ENCODE assay signal across 1 cellular context in the genomic region with DNA sequence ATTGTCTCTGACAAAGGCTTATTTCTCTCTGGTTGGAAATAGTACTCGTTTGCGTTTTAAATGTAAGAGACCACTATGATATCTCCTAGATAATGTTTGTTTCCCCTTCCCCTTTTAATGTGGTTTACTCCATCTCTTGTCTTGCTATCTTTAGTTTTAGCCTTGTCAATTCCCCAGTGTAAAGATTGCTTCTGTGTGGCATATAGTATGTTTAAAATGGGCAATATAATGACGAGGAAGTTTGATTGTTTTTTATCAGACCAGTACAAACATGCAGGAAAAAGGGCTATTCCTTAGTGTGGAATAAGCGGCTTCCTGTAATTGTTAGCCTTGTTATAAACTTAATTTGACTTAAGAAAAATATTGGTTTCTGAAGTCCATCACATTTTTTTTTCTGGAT.
TF ChIP-seq lines count a peak whose summit lies in the region.

No MANE protein-coding gene starts in this region.

TF ChIP-seq in K562, 482 proteins besides CTCF, POLR2A, EP300 and RAD21 (continued from another document):
- TF ChIP-seq SMARCA4 (IDR thresholded peaks at IDR 0.05) (peak; percentile 28; the same call in 1 of the 2 replicates), JUNB (CRISPR knock-in tag; conservative IDR thresholded peaks at IDR 0.05) (no peak), HDAC2 (IDR thresholded peaks at IDR 0.05) (0 out of 2 replicates have a peak, but pooled peaks have one; percentile 41), SIN3B (IDR thresholded peaks at IDR 0.05; ENCODE audit: low read depth) (0 out of 2 replicates have a peak, but pooled peaks have one; percentile 12), ZNF384 (IDR thresholded peaks at IDR 0.05; ENCODE audit: low read depth, low read length) (0 out of 2 replicates have a peak, but pooled peaks have one; percentile 4), RBFOX2 (IDR thresholded peaks at IDR 0.05; ENCODE audit: low read depth, low read length) (peak; percentile 53; the same call in 1 of the 2 replicates), ZNF124 (CRISPR knock-in tag; IDR thresholded peaks at IDR 0.05) (no peak), CTBP1 (IDR thresholded peaks at IDR 0.05; ENCODE audit: borderline replicate concordance) (no peak), MCM3 (IDR thresholded peaks at IDR 0.05) (no peak), POLR2H (tag; IDR thresholded peaks at IDR 0.05; ENCODE audit: low read depth) (0 out of 2 replicates have a peak, but pooled peaks have one; percentile 7), ZEB2 (IDR thresholded peaks at IDR 0.05) (no peak), CBFA2T3 (IDR thresholded peaks at IDR 0.05) (peak; percentile 24; the same call in 1 of the 2 replicates), KLF10 (CRISPR knock-in tag; IDR thresholded peaks at IDR 0.05) (no peak), ZNF589 (CRISPR knock-in tag; IDR thresholded peaks at IDR 0.05; ENCODE audit: low read depth) (no peak), XRCC4 (IDR thresholded peaks at IDR 0.05; ENCODE audit: extremely low read depth, insufficient read depth, insufficient read length) (no peak), ZNF146 (CRISPR knock-in tag; IDR thresholded peaks at IDR 0.05; ENCODE audit: unreplicated experiment) (no peak), GATAD2B (IDR thresholded peaks at IDR 0.05; ENCODE audit: borderline replicate concordance) (0 out of 2 replicates have a peak, but pooled peaks have one; percentile 38), SMARCC2 (IDR thresholded peaks at IDR 0.05; ENCODE audit: low read depth) (no peak), ARID1B (IDR thresholded peaks at IDR 0.05) (peak; percentile 28; the same call in 1 of the 2 replicates), ZNF23 (CRISPR knock-in tag; IDR thresholded peaks at IDR 0.05) (no peak), CBFB (CRISPR knock-in tag; IDR thresholded peaks at IDR 0.05) (no peak), FUS (optimal IDR thresholded peaks at IDR 0.05; ENCODE audit: low read depth, low read length) (no peak), ATF1 (CRISPR knock-in tag; IDR thresholded peaks at IDR 0.05) (no peak), ATF1 (tag; IDR thresholded peaks at IDR 0.05) (no peak), C11orf30 (IDR thresholded peaks at IDR 0.05; ENCODE audit: low read depth) (no peak), HLTF (IDR thresholded peaks at IDR 0.05) (no peak)
- TF ChIP-seq, protein P1, sequence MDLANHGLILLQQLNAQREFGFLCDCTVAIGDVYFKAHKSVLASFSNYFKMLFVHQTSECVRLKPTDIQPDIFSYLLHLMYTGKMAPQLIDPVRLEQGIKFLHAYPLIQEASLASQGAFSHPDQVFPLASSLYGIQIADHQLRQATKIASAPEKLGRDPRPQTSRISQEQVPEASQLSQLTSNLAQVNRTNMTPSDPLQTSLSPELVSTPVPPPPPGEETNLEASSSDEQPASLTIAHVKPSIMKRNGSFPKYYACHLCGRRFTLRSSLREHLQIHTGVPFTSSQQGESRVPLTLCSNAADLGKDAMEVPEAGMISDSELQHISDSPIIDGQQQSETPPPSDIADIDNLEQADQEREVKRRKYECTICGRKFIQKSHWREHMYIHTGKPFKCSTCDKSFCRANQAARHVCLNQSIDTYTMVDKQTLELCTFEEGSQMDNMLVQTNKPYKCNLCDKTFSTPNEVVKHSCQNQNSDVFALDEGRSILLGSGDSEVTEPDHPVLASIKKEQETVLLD (IDR thresholded peaks at IDR 0.05): 0 out of 2 replicates have a peak, but pooled peaks have one; percentile 27
- TF ChIP-seq, protein P2, sequence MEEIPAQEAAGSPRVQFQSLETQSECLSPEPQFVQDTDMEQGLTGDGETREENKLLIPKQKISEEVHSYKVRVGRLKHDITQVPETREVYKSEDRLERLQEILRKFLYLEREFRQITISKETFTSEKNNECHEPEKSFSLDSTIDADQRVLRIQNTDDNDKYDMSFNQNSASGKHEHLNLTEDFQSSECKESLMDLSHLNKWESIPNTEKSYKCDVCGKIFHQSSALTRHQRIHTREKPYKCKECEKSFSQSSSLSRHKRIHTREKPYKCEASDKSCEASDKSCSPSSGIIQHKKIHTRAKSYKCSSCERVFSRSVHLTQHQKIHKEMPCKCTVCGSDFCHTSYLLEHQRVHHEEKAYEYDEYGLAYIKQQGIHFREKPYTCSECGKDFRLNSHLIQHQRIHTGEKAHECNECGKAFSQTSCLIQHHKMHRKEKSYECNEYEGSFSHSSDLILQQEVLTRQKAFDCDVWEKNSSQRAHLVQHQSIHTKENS (CRISPR knock-in tag; IDR thresholded peaks at IDR 0.05): 0 out of 2 replicates have a peak, but pooled peaks have one; percentile 28
- TF ChIP-seq, protein P3, sequence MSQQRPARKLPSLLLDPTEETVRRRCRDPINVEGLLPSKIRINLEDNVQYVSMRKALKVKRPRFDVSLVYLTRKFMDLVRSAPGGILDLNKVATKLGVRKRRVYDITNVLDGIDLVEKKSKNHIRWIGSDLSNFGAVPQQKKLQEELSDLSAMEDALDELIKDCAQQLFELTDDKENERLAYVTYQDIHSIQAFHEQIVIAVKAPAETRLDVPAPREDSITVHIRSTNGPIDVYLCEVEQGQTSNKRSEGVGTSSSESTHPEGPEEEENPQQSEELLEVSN (IDR thresholded peaks at IDR 0.05; ENCODE audit: borderline replicate concordance in 1 of 2, extremely low read depth in 1 of 2, insufficient read depth in 1 of 2, insufficient read length in 1 of 2, low read depth in 1 of 2, low read length in 1 of 2, poor library complexity in 1 of 2, severe bottlenecking in 1 of 2): no peak
- TF ChIP-seq, protein P4, sequence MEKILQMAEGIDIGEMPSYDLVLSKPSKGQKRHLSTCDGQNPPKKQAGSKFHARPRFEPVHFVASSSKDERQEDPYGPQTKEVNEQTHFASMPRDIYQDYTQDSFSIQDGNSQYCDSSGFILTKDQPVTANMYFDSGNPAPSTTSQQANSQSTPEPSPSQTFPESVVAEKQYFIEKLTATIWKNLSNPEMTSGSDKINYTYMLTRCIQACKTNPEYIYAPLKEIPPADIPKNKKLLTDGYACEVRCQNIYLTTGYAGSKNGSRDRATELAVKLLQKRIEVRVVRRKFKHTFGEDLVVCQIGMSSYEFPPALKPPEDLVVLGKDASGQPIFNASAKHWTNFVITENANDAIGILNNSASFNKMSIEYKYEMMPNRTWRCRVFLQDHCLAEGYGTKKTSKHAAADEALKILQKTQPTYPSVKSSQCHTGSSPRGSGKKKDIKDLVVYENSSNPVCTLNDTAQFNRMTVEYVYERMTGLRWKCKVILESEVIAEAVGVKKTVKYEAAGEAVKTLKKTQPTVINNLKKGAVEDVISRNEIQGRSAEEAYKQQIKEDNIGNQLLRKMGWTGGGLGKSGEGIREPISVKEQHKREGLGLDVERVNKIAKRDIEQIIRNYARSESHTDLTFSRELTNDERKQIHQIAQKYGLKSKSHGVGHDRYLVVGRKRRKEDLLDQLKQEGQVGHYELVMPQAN (IDR thresholded peaks at IDR 0.05; ENCODE audit: borderline replicate concordance): peak; percentile 36; the same call in 1 of the 2 replicates
- TF ChIP-seq, protein P5, sequence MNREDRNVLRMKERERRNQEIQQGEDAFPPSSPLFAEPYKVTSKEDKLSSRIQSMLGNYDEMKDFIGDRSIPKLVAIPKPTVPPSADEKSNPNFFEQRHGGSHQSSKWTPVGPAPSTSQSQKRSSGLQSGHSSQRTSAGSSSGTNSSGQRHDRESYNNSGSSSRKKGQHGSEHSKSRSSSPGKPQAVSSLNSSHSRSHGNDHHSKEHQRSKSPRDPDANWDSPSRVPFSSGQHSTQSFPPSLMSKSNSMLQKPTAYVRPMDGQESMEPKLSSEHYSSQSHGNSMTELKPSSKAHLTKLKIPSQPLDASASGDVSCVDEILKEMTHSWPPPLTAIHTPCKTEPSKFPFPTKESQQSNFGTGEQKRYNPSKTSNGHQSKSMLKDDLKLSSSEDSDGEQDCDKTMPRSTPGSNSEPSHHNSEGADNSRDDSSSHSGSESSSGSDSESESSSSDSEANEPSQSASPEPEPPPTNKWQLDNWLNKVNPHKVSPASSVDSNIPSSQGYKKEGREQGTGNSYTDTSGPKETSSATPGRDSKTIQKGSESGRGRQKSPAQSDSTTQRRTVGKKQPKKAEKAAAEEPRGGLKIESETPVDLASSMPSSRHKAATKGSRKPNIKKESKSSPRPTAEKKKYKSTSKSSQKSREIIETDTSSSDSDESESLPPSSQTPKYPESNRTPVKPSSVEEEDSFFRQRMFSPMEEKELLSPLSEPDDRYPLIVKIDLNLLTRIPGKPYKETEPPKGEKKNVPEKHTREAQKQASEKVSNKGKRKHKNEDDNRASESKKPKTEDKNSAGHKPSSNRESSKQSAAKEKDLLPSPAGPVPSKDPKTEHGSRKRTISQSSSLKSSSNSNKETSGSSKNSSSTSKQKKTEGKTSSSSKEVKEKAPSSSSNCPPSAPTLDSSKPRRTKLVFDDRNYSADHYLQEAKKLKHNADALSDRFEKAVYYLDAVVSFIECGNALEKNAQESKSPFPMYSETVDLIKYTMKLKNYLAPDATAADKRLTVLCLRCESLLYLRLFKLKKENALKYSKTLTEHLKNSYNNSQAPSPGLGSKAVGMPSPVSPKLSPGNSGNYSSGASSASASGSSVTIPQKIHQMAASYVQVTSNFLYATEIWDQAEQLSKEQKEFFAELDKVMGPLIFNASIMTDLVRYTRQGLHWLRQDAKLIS (CRISPR knock-in tag; IDR thresholded peaks at IDR 0.05): no peak
- TF ChIP-seq, protein P6, sequence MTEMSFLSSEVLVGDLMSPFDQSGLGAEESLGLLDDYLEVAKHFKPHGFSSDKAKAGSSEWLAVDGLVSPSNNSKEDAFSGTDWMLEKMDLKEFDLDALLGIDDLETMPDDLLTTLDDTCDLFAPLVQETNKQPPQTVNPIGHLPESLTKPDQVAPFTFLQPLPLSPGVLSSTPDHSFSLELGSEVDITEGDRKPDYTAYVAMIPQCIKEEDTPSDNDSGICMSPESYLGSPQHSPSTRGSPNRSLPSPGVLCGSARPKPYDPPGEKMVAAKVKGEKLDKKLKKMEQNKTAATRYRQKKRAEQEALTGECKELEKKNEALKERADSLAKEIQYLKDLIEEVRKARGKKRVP (CRISPR knock-in tag; IDR thresholded peaks at IDR 0.05): no peak
- TF ChIP-seq, protein P7, sequence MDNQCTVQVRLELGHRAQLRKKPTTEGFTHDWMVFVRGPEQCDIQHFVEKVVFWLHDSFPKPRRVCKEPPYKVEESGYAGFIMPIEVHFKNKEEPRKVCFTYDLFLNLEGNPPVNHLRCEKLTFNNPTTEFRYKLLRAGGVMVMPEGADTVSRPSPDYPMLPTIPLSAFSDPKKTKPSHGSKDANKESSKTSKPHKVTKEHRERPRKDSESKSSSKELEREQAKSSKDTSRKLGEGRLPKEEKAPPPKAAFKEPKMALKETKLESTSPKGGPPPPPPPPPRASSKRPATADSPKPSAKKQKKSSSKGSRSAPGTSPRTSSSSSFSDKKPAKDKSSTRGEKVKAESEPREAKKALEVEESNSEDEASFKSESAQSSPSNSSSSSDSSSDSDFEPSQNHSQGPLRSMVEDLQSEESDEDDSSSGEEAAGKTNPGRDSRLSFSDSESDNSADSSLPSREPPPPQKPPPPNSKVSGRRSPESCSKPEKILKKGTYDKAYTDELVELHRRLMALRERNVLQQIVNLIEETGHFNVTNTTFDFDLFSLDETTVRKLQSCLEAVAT (IDR thresholded peaks at IDR 0.05): peak; percentile 63 to 71; a peak in 2 of 4 replicates
